1 cellular context compared by ENCODE assay signal in genomic region chr2:109457811-109458210, GRCh38.
TF ChIP-seq lines count a peak whose summit lies in the region.

No MANE protein-coding gene starts in this region.

TF ChIP-seq in GM23338, 12 proteins besides CTCF, POLR2A, EP300 and RAD21 (continued from another document):
- no peak for TF ChIP-seq ZNF462 (CRISPR knock-in tag; IDR thresholded peaks at IDR 0.05)
